ENCODE assay signal across 15 cellular contexts in genomic region chr10:116836087-116836486, GRCh38. TPM values are rescaled to one million over a fixed set of nuclear protein-coding genes. Genes with fewer than 3 reads are reported as not detected.
DNase-seq lines count a peak whose midpoint lies in the region; ATAC-seq and TF ChIP-seq lines count a peak whose summit lies in the region.
"Had no signal": no experiment of that assay in that cellular context is flagged by ENCODE, and none has a peak within 500 bp of the region (broad histone marks: within the 10 kb centered on the region; RNA-seq: fewer than 3 reads in every experiment).

No MANE protein-coding gene starts in this region.

- no peaks in the 10 kb centered on the region for H3K9me3 ChIP-seq in right atrium auricular region
- no peaks in the 10 kb centered on the region for H3K9me3 ChIP-seq in CD4-positive, alpha-beta memory T cell (ENCODE audit: control insufficient read depth in 1 of 2, low read length in 2 of 2)
- H3K9me3 ChIP-seq: tibial nerve had no signal

- peaks cover 0 to 9% of the 10 kb centered on the region in 2 donors for H3K4me1 ChIP-seq in right atrium auricular region
- no peaks in the 10 kb centered on the region for H3K4me1 ChIP-seq in CD4-positive, alpha-beta memory T cell (ENCODE audit: insufficient read depth, low read length)
- H3K4me1 ChIP-seq: tibial nerve had no signal

- POLR2A ChIA-PET in CD4-positive, alpha-beta memory T cell (lab: Charles Lee; ENCODE audit: partially characterized antibody): no interaction called here

- no peak for TF ChIP-seq CTCF in right atrium auricular region (IDR thresholded peaks at IDR 0.05)

- no peaks in the 10 kb centered on the region for H3K4me1 Mint-ChIP-seq in CD4-positive, alpha-beta memory T cell
- H3K4me1 Mint-ChIP-seq: activated naive CD8-positive, alpha-beta T cell treated with anti-CD3 and anti-CD28 coated beads, Interleukin-2, amount 10 ng/mL, durations not matched to agents 7 days and 5 days; central memory CD8-positive, alpha-beta T cell had no signal

- no peak overlapping the region for H3K4me3 Mint-ChIP-seq in CD4-positive, alpha-beta memory T cell
- H3K4me3 Mint-ChIP-seq: activated naive CD8-positive, alpha-beta T cell treated with anti-CD3 and anti-CD28 coated beads, Interleukin-2, amount 10 ng/mL, durations not matched to agents 7 days and 5 days; central memory CD8-positive, alpha-beta T cell had no signal

- no peaks in the 10 kb centered on the region for H3K27me3 ChIP-seq in right atrium auricular region
- no peaks in the 10 kb centered on the region for H3K27me3 ChIP-seq in CD4-positive, alpha-beta memory T cell (ENCODE audit: insufficient read depth, low read length)
- H3K27me3 ChIP-seq: tibial nerve had no signal

- no peak for ATAC-seq in HG03521 (IDR thresholded peaks at IDR 0.05; ENCODE audit: unreplicated experiment)
- ATAC-seq: PC-3 had no signal

- DNase-seq in AG20443 (ENCODE audit: low spot score) (peak; percentile 11), NCI-H1417 (lab: John Stamatoyannopoulos, UW) (peak; percentile 67 to 95 (median 81)), NCI-H748 treated with DMSO at 0.1 percent for 48 hours (lab: John Stamatoyannopoulos, UW) (peak; percentile 36), right atrium auricular region (ENCODE audit: low spot score) (peak; percentile 34), NCI-H524 treated with DMSO at 0.1 percent for 48 hours (lab: John Stamatoyannopoulos, UW) (no peak)
- DNase-seq in stimulated activated CD4-positive, alpha-beta T cell treated with anti-CD3 and anti-CD28 coated beads, Interleukin-1b, Interleukin-23, amount 100 ng/mL, for 48 hours: no peak
- no peak for DNase-seq in CD4-positive, alpha-beta memory T cell
- DNase-seq: activated CD4-positive, alpha-beta T cell treated with anti-CD3 and anti-CD28 coated beads for 1 hour; activated naive CD8-positive, alpha-beta T cell treated with anti-CD3 and anti-CD28 coated beads, Interleukin-2, amount 10 ng/mL, durations not matched to agents 7 days and 5 days; HCEC 1CT; PC-3 had no signal

- H3K27ac Mint-ChIP-seq in CD4-positive, alpha-beta memory T cell: no peak overlapping the region
- H3K27ac Mint-ChIP-seq: activated naive CD8-positive, alpha-beta T cell treated with anti-CD3 and anti-CD28 coated beads, Interleukin-2, amount 10 ng/mL, durations not matched to agents 7 days and 5 days had no signal

- peaks cover 0 to 4% of the 10 kb centered on the region in 2 donors for H3K27me3 Mint-ChIP-seq in CD4-positive, alpha-beta memory T cell
- H3K27me3 Mint-ChIP-seq: central memory CD8-positive, alpha-beta T cell had no signal

- H3K4me3 ChIP-seq in right atrium auricular region: no peak overlapping the region
- H3K4me3 ChIP-seq in CD4-positive, alpha-beta memory T cell (ENCODE audit: low read length in 2 of 2): no peak overlapping the region
- H3K4me3 ChIP-seq: tibial nerve had no signal

- intact Hi-C loops in CD4-positive, alpha-beta memory T cell (cut with micrococcal nuclease): no loop called here

- CTCF ChIA-PET in CD4-positive, alpha-beta memory T cell (lab: Charles Lee; ENCODE audit: partially characterized antibody): no interaction called here

- H3K27ac ChIP-seq in right atrium auricular region: peak overlapping the region; percentile 23 to 41
- no peak overlapping the region for H3K27ac ChIP-seq in CD4-positive, alpha-beta memory T cell (ENCODE audit: low read depth, low read length)
- H3K27ac ChIP-seq: tibial nerve had no signal

- no peaks in the 10 kb centered on the region for H3K36me3 ChIP-seq in right atrium auricular region
- H3K36me3 ChIP-seq in CD4-positive, alpha-beta memory T cell (ENCODE audit: insufficient read depth, low read length): no peaks in the 10 kb centered on the region
- H3K36me3 ChIP-seq: tibial nerve had no signal

- H3K9me3 Mint-ChIP-seq in CD4-positive, alpha-beta memory T cell: peaks cover 0 to 2% (median 0%) of the 10 kb centered on the region in 8 donors
- H3K9me3 Mint-ChIP-seq: activated naive CD8-positive, alpha-beta T cell treated with anti-CD3 and anti-CD28 coated beads, Interleukin-2, amount 10 ng/mL, durations not matched to agents 7 days and 5 days; central memory CD8-positive, alpha-beta T cell had no signal

- no peaks in the 10 kb centered on the region for H3K36me3 Mint-ChIP-seq in CD4-positive, alpha-beta memory T cell
- H3K36me3 Mint-ChIP-seq: activated naive CD8-positive, alpha-beta T cell treated with anti-CD3 and anti-CD28 coated beads, Interleukin-2, amount 10 ng/mL, durations not matched to agents 7 days and 5 days had no signal

RNA-seq across cellular contexts. Expression of gene ENO4, which starts 13.2 kb away (rescaled TPM):
- under 1 TPM in 1 of 2 donors, not detected in 1; 0.15 TPM for total RNA-seq in right atrium auricular region
- not detected for total RNA-seq in CD4-positive, alpha-beta memory T cell
- not detected for polyA plus RNA-seq in CD4-positive, alpha-beta memory T cell
- total RNA-seq: activated naive CD8-positive, alpha-beta T cell treated with anti-CD3 and anti-CD28 coated beads, Interleukin-2, amount 10 ng/mL, durations not matched to agents 7 days and 5 days; PC-3; T-helper 1 cell treated with Interleukin-12 subunit alpha and Interleukin-12 subunit beta and Interleukin-4 antibody, amounts not matched to agents 30 ng/mL and 1 ng/mL, for 36 hours had no signal

Comparison
In these comparisons a context has a peak if more than half of its experiments do, and no peak if none do; other contexts are left out.
1. DNase-seq: peak in AG20443 (single experiment), NCI-H1417 (3 of 3), NCI-H748 treated with DMSO at 0.1 percent for 48 hours (single experiment) and right atrium auricular region (single experiment); none in stimulated activated CD4-positive, alpha-beta T cell treated with anti-CD3 and anti-CD28 coated beads, Interleukin-1b, Interleukin-23, amount 100 ng/mL, for 48 hours (single experiment), CD4-positive, alpha-beta memory T cell (0 of 5) and NCI-H524 treated with DMSO at 0.1 percent for 48 hours (single experiment).